ENCODE assay signal across 9 cellular contexts in the genomic region with DNA sequence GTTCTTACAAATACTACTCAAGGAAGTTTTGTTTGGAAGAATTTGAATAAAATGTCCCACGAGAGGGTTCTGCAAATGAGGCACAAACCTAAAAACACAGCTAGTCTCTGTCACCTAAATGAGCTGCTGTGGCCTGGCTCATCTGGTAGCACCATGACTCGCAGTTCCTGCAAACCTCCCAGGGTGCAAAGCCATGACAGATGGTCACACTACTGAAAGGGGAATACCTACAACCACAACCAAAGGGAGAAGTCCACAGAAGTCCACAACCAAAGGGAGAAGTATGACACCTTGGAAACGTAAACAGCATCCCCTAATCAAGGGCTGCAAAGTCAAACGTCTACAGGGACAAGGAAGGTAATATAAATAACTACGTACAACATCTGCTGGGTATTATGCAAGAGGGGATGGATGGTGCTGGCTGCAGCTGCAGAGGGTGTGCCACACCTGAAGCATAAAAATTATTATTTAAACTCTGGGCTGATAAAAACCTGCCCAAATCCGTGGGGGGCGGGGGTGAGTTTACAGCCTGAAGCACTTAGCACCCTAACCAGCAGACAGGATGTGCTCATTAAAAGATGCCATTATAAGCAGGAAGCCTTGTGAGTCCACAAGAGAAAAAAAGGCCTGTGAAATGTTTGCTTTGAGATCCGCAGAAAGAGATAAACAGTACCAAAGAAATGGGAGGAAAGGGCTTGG.
DNase-seq lines count a peak whose midpoint lies in the region; ATAC-seq and TF ChIP-seq lines count a peak whose summit lies in the region.
"Had no signal": no experiment of that assay in that cellular context is flagged by ENCODE, and none has a peak within 500 bp of the region (broad histone marks: within the 10 kb centered on the region; RNA-seq: fewer than 3 reads in every experiment).

No MANE protein-coding gene starts in this region.

- no peak for DNase-seq in left ventricle myocardium superior
- DNase-seq in Right ventricle myocardium inferior (ENCODE audit: missing footprints) = no peak
- DNase-seq in NCI-H2196 treated with DMSO at 0.1 percent for 48 hours (lab: John Stamatoyannopoulos, UW; ENCODE audit: unreplicated experiment) = peak; percentile 57
- DNase-seq in endothelial cell (ENCODE audit: low spot score) = no peak
- no peak for DNase-seq in type B pancreatic cell (ENCODE audit: extremely low spot score, unreplicated experiment)
- DNase-seq in ecto neural progenitor cell (ENCODE audit: low spot score) = no peak
- DNase-seq in GM13977 (ENCODE audit: low spot score) = no peak
- DNase-seq: BE2C had no signal

- in situ Hi-C loops in GM13977 (cut with MboI; ENCODE audit: low pct_unique_long_range_greater_than_20kb, low sequenced_read_pairs, unreplicated experiment) = no loop called here

- ATAC-seq in left ventricle myocardium superior (peak; percentile 21), Right ventricle myocardium inferior (no peak), HG02588 (IDR thresholded peaks at IDR 0.05; ENCODE audit: unreplicated experiment) (no peak)

- intact Hi-C loops in left ventricle myocardium superior (cut with micrococcal nuclease) (no loop called here), Right ventricle myocardium inferior (cut with DNase I) (no loop called here)

- H3K4me3 Mint-ChIP-seq in endothelial cell (ENCODE audit: unreplicated experiment) (peak overlapping the region; percentile 68), type B pancreatic cell (no peak overlapping the region)

- peak overlapping the region; percentile 2 for H3K27ac Mint-ChIP-seq in endothelial cell (ENCODE audit: unreplicated experiment)
- peak overlapping the region; percentile 13 for H3K27ac Mint-ChIP-seq in type B pancreatic cell

- H3K27me3 Mint-ChIP-seq in endothelial cell (ENCODE audit: unreplicated experiment) = peaks cover 2% of the 10 kb centered on the region
- no peaks in the 10 kb centered on the region for H3K27me3 Mint-ChIP-seq in type B pancreatic cell

- no peaks in the 10 kb centered on the region for H3K36me3 Mint-ChIP-seq in endothelial cell (ENCODE audit: low read depth, unreplicated experiment)
- no peaks in the 10 kb centered on the region for H3K36me3 Mint-ChIP-seq in type B pancreatic cell

- H3K4me1 Mint-ChIP-seq in endothelial cell (ENCODE audit: unreplicated experiment) = peaks cover 25% of the 10 kb centered on the region
- H3K4me1 Mint-ChIP-seq in type B pancreatic cell (ENCODE audit: unreplicated experiment) = peaks cover 21% of the 10 kb centered on the region

- H3K9me3 Mint-ChIP-seq in endothelial cell (ENCODE audit: unreplicated experiment) (no peaks in the 10 kb centered on the region), type B pancreatic cell (no peaks in the 10 kb centered on the region)

- TF ChIP-seq CTCF in endothelial cell (IDR thresholded peaks at IDR 0.05; ENCODE audit: unreplicated experiment) = no peak
- TF ChIP-seq CTCF in type B pancreatic cell (conservative IDR thresholded peaks at IDR 0.05) = no peak
- TF ChIP-seq CTCF in GM13977 (IDR thresholded peaks at IDR 0.05; ENCODE audit: extremely low read depth, insufficient read depth, missing control alignments) = no peak
